1 cellular context compared by ENCODE assay signal in the genomic region with DNA sequence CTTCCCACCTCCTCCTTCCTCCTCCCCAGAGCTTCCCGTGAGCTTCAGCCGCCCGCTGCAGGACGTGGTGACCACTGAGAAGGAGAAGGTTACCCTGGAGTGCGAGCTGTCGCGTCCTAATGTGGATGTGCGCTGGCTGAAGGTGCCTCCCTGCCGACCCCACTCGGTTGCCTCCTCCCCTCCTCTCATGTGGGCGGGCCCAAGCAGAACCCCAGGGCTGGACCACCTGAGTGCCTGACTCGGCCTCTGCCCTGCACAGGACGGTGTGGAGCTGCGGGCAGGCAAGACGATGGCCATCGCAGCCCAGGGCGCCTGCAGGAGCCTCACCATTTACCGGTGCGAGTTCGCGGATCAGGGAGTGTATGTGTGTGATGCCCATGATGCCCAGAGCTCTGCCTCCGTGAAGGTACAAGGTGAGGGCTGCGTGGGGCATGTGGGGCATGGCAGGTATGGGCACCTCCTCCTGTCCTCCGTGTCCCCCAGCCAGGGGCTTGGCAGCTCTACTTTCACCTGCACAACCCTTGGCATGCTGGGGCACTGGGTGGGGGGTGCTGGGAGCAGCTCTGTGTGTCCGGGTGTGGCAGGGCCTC.
TF ChIP-seq lines count a peak whose summit lies in the region.

No MANE protein-coding gene starts in this region.

TF ChIP-seq in H1, 55 proteins besides CTCF, POLR2A, EP300 and RAD21:
- TF ChIP-seq NANOG (IDR thresholded peaks at IDR 0.05; ENCODE audit: insufficient read depth, low read depth, low read length, poor library complexity, severe bottlenecking) (no peak), JUN (IDR thresholded peaks at IDR 0.05; ENCODE audit: low read depth, low read length) (no peak), RBBP5 (IDR thresholded peaks at IDR 0.05; ENCODE audit: borderline replicate concordance, low read depth, low read length) (no peak), GABPA (IDR thresholded peaks at IDR 0.05; ENCODE audit: borderline replicate concordance, insufficient read depth, low read length) (no peak)
